Comparison of ENCODE assay signal across 1 cellular context in the genomic region with DNA sequence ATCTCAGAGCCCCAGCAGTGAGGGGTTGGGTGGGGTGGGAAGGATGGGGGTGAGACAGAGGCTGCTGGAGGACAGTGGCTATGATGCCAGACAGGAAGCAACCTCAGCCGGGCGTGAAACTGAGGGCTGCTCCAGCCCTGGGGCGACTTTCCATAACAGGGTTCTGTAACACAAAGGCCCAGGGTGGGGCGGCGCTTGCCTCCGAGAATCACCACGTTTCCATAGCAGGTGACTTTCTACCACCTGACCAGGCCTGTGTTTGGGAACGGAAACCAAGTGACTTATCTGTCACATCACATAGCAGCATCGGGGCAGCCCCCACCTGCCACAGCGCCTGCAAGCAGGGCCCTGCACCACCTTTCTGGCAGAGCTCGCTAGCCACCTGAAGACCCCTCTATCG.
TF ChIP-seq lines count a peak whose summit lies in the region.

No MANE protein-coding gene starts in this region.

TF ChIP-seq in SK-N-SH, 30 proteins besides CTCF, POLR2A, EP300 and RAD21 (continued from another document):
- no peak for TF ChIP-seq GATA2 (CRISPR knock-in tag; IDR thresholded peaks at IDR 0.05)
- TF ChIP-seq JUND (IDR thresholded peaks at IDR 0.05): no peak
- no peak for TF ChIP-seq FOXM1 (IDR thresholded peaks at IDR 0.05; ENCODE audit: low read depth)
- TF ChIP-seq, protein P1, sequence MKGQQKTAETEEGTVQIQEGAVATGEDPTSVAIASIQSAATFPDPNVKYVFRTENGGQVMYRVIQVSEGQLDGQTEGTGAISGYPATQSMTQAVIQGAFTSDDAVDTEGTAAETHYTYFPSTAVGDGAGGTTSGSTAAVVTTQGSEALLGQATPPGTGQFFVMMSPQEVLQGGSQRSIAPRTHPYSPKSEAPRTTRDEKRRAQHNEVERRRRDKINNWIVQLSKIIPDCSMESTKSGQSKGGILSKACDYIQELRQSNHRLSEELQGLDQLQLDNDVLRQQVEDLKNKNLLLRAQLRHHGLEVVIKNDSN (IDR thresholded peaks at IDR 0.05; ENCODE audit: borderline replicate concordance, low read depth): no peak
- TF ChIP-seq RCOR1 (IDR thresholded peaks at IDR 0.05; ENCODE audit: low read length): no peak
- TF ChIP-seq GABPA (IDR thresholded peaks at IDR 0.05; ENCODE audit: low read depth): no peak
